Comparison of ENCODE assay signal across 2 cellular contexts in the genomic region with DNA sequence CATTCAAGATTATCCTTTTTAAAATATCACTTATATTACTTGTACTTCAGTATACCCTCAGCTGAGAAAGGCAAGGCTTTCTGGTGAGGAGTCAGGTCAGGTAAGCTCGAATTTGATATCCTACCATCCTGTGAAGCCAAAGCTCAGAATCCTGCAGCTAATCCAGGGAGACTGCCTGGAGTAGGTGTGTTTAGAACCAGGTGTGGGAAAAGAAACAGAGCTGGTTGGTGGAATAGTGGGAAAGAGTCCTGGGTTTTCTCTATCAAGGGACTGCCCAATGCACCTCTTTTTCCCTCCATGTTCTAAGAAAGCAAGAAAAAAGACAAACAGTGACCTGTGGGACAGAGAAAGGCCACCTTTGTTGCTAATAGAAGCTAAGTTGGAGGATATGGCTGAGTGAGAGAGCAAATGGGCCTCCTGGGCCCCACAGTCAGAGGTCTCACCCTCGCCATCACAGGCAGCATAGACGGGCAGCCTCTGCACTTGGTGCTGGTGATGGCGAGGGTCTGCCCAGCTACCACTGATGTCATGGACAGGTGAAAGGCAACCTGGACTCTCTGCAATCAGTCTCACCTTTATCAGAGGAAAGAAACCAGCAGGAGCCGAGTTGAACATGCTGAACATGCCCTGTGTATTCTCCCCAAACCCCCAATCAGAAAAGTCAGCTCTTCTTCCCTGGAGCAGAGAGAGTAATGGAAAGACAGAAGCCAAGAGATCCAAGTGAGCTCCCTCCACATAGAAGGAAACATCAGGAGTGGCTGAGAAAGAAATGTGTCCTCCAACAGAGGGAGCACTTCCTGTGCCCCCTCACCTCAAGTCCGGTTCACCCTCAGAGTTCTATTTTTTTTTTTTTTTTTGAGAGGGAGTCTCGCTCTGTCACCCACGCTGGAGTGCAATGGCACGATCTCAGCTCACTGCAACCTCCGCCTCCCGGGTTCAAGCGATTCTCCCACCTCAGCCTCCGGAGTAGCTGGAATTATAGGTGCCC.
TF ChIP-seq lines count a peak whose summit lies in the region.

No MANE protein-coding gene starts in this region.

TF ChIP-seq in SK-N-SH, 30 proteins besides CTCF, POLR2A, EP300 and RAD21:
- TF ChIP-seq NFIC (IDR thresholded peaks at IDR 0.05; ENCODE audit: borderline replicate concordance) (no peak), RCOR1 (IDR thresholded peaks at IDR 0.05; ENCODE audit: low read length) (no peak), MEF2A (IDR thresholded peaks at IDR 0.05; ENCODE audit: borderline replicate concordance, low read depth) (no peak), NRF1 (IDR thresholded peaks at IDR 0.05; ENCODE audit: low read depth, low read length) (no peak), ELF1 (IDR thresholded peaks at IDR 0.05) (no peak), RFX5 (IDR thresholded peaks at IDR 0.05; ENCODE audit: low read length) (no peak), POLR2AphosphoS5 (IDR thresholded peaks at IDR 0.05; ENCODE audit: low read depth, low read length) (no peak), TCF12 (IDR thresholded peaks at IDR 0.05) (no peak), GATA2 (CRISPR knock-in tag; IDR thresholded peaks at IDR 0.05) (no peak), MXI1 (IDR thresholded peaks at IDR 0.05; ENCODE audit: low read depth, low read length) (no peak), EZH2phosphoT487 (IDR thresholded peaks at IDR 0.05; ENCODE audit: borderline replicate concordance, low read depth) (no peak), FOSL2 (IDR thresholded peaks at IDR 0.05; ENCODE audit: borderline replicate concordance, low read depth) (no peak), JUND (IDR thresholded peaks at IDR 0.05) (no peak)
- TF ChIP-seq, protein P1, sequence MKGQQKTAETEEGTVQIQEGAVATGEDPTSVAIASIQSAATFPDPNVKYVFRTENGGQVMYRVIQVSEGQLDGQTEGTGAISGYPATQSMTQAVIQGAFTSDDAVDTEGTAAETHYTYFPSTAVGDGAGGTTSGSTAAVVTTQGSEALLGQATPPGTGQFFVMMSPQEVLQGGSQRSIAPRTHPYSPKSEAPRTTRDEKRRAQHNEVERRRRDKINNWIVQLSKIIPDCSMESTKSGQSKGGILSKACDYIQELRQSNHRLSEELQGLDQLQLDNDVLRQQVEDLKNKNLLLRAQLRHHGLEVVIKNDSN (IDR thresholded peaks at IDR 0.05; ENCODE audit: borderline replicate concordance, low read depth) = no peak

TF ChIP-seq in SK-N-SH treated with all-trans-retinoic acid at 6 μM for 48 hours, 23 proteins besides CTCF, POLR2A, EP300 and RAD21:
- TF ChIP-seq ISL1 (CRISPR knock-in tag; IDR thresholded peaks at IDR 0.05) = no peak
- no peak for TF ChIP-seq SNAI2 (CRISPR knock-in tag; IDR thresholded peaks at IDR 0.05)
- no peak for TF ChIP-seq POU6F1 (CRISPR knock-in tag; IDR thresholded peaks at IDR 0.05; ENCODE audit: borderline replicate concordance, low read depth)
- no peak for TF ChIP-seq TSHZ2 (CRISPR knock-in tag; IDR thresholded peaks at IDR 0.05)
- TF ChIP-seq ZNF8 (CRISPR knock-in tag; IDR thresholded peaks at IDR 0.05) = no peak
- TF ChIP-seq ZC3H10 (CRISPR knock-in tag; IDR thresholded peaks at IDR 0.05) = no peak
- TF ChIP-seq ESRRG (CRISPR knock-in tag; IDR thresholded peaks at IDR 0.05) = no peak
- TF ChIP-seq GLIS3 (CRISPR knock-in tag; IDR thresholded peaks at IDR 0.05) = no peak
